ENCODE assay signal across 7 cellular contexts in the genomic region with DNA sequence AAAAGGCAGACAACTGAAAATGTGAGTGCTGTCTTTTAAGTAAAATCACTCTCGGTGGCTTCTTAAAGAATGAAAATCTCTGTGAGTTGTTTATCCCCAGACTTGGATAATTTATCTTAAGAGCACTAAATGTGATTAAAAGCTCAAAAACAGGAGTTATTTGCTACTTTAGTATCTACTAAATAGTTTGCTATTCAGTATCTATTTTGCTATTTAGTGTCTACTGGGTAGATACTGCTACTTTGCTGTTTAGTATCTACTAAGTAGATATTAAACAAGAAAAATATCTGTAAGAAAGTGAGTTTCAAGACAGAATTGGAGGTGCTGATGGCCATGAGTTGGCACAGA. TPM values are rescaled to one million over a fixed set of nuclear protein-coding genes. Genes with fewer than 3 reads are reported as not detected.
DNase-seq lines count a peak whose midpoint lies in the region; ATAC-seq and TF ChIP-seq lines count a peak whose summit lies in the region.

No MANE protein-coding gene starts in this region.

- ATAC-seq in HG03108 (IDR thresholded peaks at IDR 0.05; ENCODE audit: unreplicated experiment): no peak

- no peak overlapping the region for H2BK5ac ChIP-seq in trophoblast cell (ENCODE audit: low read depth, low read length, poor library complexity)

- H3K9me3 Mint-ChIP-seq in MCF 10A (ENCODE audit: unreplicated experiment): no peaks in the 10 kb centered on the region

- H3K9me3 ChIP-seq in ES-I3 (ENCODE audit: control insufficient read depth, insufficient read depth, low read length): no peaks in the 10 kb centered on the region
- no peaks in the 10 kb centered on the region for H3K9me3 ChIP-seq in Loucy (ENCODE audit: insufficient read depth, low read depth, low read length)
- peaks cover 6% of the 10 kb centered on the region for H3K9me3 ChIP-seq in neuron (ENCODE audit: low read length)
- H3K9me3 ChIP-seq in trophoblast cell (ENCODE audit: insufficient read depth, low read depth, low read length): peaks cover 10% of the 10 kb centered on the region

- peaks cover 5% of the 10 kb centered on the region for H3K36me3 Mint-ChIP-seq in MCF 10A (ENCODE audit: insufficient read depth, unreplicated experiment)

- H3K4me1 Mint-ChIP-seq in MCF 10A (ENCODE audit: insufficient read depth, unreplicated experiment): no peaks in the 10 kb centered on the region

- H3K4me3 ChIP-seq in Loucy (ENCODE audit: low read length, poor library complexity, severe bottlenecking) (peak overlapping the region; percentile 68), neuron (ENCODE audit: low read length) (peak overlapping the region; percentile 52), trophoblast cell (ENCODE audit: low read depth, low read length) (no peak overlapping the region)

- H3K4me2 ChIP-seq in Loucy (ENCODE audit: low read depth, low read length, poor library complexity, severe bottlenecking) (peak overlapping the region; percentile 72), trophoblast cell (ENCODE audit: low read length) (no peak overlapping the region)

- H3K4ac ChIP-seq in trophoblast cell (ENCODE audit: low read depth, low read length): no peak overlapping the region

- H3K27me3 ChIP-seq in Loucy (ENCODE audit: insufficient read depth, low read length, poor library complexity, severe bottlenecking): no peaks in the 10 kb centered on the region
- peaks cover 38% of the 10 kb centered on the region for H3K27me3 ChIP-seq in neuron (ENCODE audit: insufficient read depth, low read length)
- peaks cover 15% of the 10 kb centered on the region for H3K27me3 ChIP-seq in trophoblast cell (ENCODE audit: insufficient read depth, low read length)

- H3K79me2 ChIP-seq in Loucy (ENCODE audit: insufficient read depth, low read length): no peaks in the 10 kb centered on the region
- H3K79me2 ChIP-seq in trophoblast cell (ENCODE audit: control insufficient read depth, insufficient read depth, low read length, poor library complexity): no peaks in the 10 kb centered on the region

- H3K18ac ChIP-seq in trophoblast cell (ENCODE audit: low read length): no peak overlapping the region

- H4K20me1 ChIP-seq in Loucy (ENCODE audit: insufficient read depth, low read length, poor library complexity, severe bottlenecking): no peaks in the 10 kb centered on the region

- H4K91ac ChIP-seq in trophoblast cell (ENCODE audit: low read depth, low read length): no peak overlapping the region

- H4K12ac ChIP-seq in trophoblast cell (ENCODE audit: low read depth, low read length): no peak overlapping the region

- H2AFZ ChIP-seq in Loucy (ENCODE audit: low read length) (peak overlapping the region; percentile 76), neuron (ENCODE audit: low read depth, low read length) (peak overlapping the region; percentile 99), trophoblast cell (ENCODE audit: insufficient read depth, low read length, poor library complexity) (no peak overlapping the region)

- TF ChIP-seq CTCF in Loucy (conservative IDR thresholded peaks at IDR 0.05; ENCODE audit: low read length) (no peak), MCF 10A (IDR thresholded peaks at IDR 0.05; ENCODE audit: unreplicated experiment) (no peak)

- H3K9ac ChIP-seq in ES-I3 (ENCODE audit: low read depth, low read length): peak overlapping the region; percentile 8; the same call in 1 of the 2 replicates
- no peak overlapping the region for H3K9ac ChIP-seq in Loucy (ENCODE audit: low read depth, low read length, poor library complexity, severe bottlenecking)
- H3K9ac ChIP-seq in trophoblast cell (ENCODE audit: low read length): no peak overlapping the region

- CTCF ChIA-PET in MCF 10A (lab: Yijun Ruan, JAX): interaction anchor here (0.6 to 6.1 kb wide), 14 partner anchors 12 to 642 kb away, joined by 3 to 46 read pairs (median 3); no protein-coding TSS in a partner anchor

- no peak overlapping the region for H3K27ac Mint-ChIP-seq in MCF 10A (ENCODE audit: low read depth, unreplicated experiment)

- no peak overlapping the region for H4K8ac ChIP-seq in trophoblast cell (ENCODE audit: low read depth, low read length)

- no peak overlapping the region for H2AK5ac ChIP-seq in trophoblast cell (ENCODE audit: low read length)

- no peaks in the 10 kb centered on the region for H3F3A ChIP-seq in Loucy (ENCODE audit: low read depth)

- H3K27me3 Mint-ChIP-seq in MCF 10A (ENCODE audit: insufficient read depth, unreplicated experiment): no peaks in the 10 kb centered on the region

- POLR2A ChIA-PET in MCF 10A (lab: Yijun Ruan, JAX): interaction anchor here (0.8 kb wide), 1 partner anchor 173 kb away, joined by 3 read pairs; no protein-coding TSS in a partner anchor

- no peak overlapping the region for H3K23ac ChIP-seq in trophoblast cell (ENCODE audit: low read length)

- no peak overlapping the region for H3K27ac ChIP-seq in trophoblast cell (ENCODE audit: low read depth, low read length)

- BruUV-seq in MCF 10A (replicated peaks; lab: Mats Ljungman, UMichigan): no TSS peak

- H3K4me3 Mint-ChIP-seq in MCF 10A (ENCODE audit: unreplicated experiment): peak overlapping the region; percentile 77

- H3K9me2 ChIP-seq in Loucy (replicated peaks; ENCODE audit: low read depth, low read length): no peaks in the 10 kb centered on the region

- WGBS in trophoblast cell (ENCODE audit: extremely low coverage, insufficient coverage, insufficient read length): no CpG with 5 or more reads among the region's 1 CpG

- no peak overlapping the region for H2BK12ac ChIP-seq in trophoblast cell (ENCODE audit: low read length)

- intact Hi-C loops in MCF 10A (cut with micrococcal nuclease): loop anchor here (1.0 kb wide), 2 partner anchors 18 to 168 kb away; no protein-coding TSS in a partner anchor

- DNase-seq in MCF 10A (ENCODE audit: unreplicated experiment) (no peak), trophoblast cell (no peak), NCI-H2196 (lab: John Stamatoyannopoulos, UW; ENCODE audit: unreplicated experiment) (no peak)

- H3K14ac ChIP-seq in trophoblast cell (ENCODE audit: low read length): no peak overlapping the region

- no peak overlapping the region for H2BK120ac ChIP-seq in trophoblast cell (ENCODE audit: insufficient read depth, low read length, poor library complexity)

- H3K79me1 ChIP-seq in trophoblast cell (ENCODE audit: low read length): no peaks in the 10 kb centered on the region

- no peaks in the 10 kb centered on the region for H3K36me3 ChIP-seq in ES-I3 (ENCODE audit: insufficient read depth, low read length)
- H3K36me3 ChIP-seq in Loucy (ENCODE audit: insufficient read depth, low read length): no peaks in the 10 kb centered on the region
- no peaks in the 10 kb centered on the region for H3K36me3 ChIP-seq in neuron (ENCODE audit: insufficient read depth, low read length)
- H3K36me3 ChIP-seq in trophoblast cell (ENCODE audit: control insufficient read depth in 1 of 2, insufficient read depth in 2 of 2, low read length in 2 of 2): no peaks in the 10 kb centered on the region

- H3K4me1 ChIP-seq in ES-I3 (ENCODE audit: insufficient read depth, low read length) (peaks cover 16% of the 10 kb centered on the region), Loucy (ENCODE audit: insufficient read depth, low read length, poor library complexity, severe bottlenecking) (peaks cover 4% of the 10 kb centered on the region), neuron (ENCODE audit: insufficient read depth, low read length) (peaks cover 8% of the 10 kb centered on the region), trophoblast cell (ENCODE audit: control insufficient read depth in 1 of 2, insufficient read depth in 2 of 2, low read length in 2 of 2) (peaks cover 8 to 17% of the 10 kb centered on the region in 2 experiments)

RNA-seq across cellular contexts. Expression of gene KCNG3, which starts 1.4 kb away (rescaled TPM):
- not detected in 2 replicates for total RNA-seq in MCF 10A (2022)
- 0.07 and 0.08 TPM in 2 replicates for polyA plus RNA-seq in trophoblast cell (2013)
